Comparison of ENCODE assay signal across 8 cellular contexts in the genomic region with DNA sequence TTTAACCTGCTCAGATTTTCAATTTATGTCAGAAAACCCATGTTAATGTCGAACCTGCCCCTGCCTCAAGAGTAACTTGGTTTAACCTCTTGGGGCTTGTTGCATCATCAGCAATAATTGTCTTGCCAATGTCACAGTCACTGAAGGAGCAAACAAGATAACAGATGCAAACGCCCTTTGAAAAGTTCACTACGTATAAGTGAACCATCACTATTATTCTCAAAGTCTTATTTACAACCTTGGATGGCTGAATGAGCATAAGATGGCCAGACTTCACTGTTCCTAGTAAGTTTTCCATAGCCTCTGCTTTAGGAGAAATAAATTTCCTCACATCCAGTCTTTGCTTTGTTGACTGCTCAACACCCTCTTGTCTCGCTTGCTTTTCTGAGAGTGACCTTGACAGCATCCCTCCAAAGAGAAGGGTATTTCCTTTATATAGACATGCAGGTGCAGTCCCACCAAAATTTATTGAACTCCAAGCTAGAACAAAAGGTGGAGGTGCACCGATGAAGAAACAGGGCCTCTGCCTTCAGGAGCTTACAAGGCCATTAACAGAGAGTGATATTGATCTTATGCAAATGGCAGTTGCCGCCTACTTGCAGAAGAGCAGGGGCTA. TPM values are rescaled to one million over a fixed set of nuclear protein-coding genes. Genes with fewer than 3 reads are reported as not detected.
DNase-seq lines count a peak whose midpoint lies in the region; ATAC-seq and TF ChIP-seq lines count a peak whose summit lies in the region.

No MANE protein-coding gene starts in this region.

- intact Hi-C loops in ascending aorta (cut with DNase I) = loop anchor here (2.0 to 10.0 kb wide), 3 partner anchors 117 to 355 kb away; partner anchors contain the start of genes MAGI3 and SLC16A1
- intact Hi-C loops in right lobe of liver (cut with DNase I) = no loop called here

- H3K36me3 ChIP-seq in ascending aorta = no peaks in the 10 kb centered on the region
- peaks cover 0 to 4% (median 0%) of the 10 kb centered on the region in 4 donors for H3K36me3 ChIP-seq in right lobe of liver

- H3K9me3 Mint-ChIP-seq in activated naive CD4-positive, alpha-beta T cell treated with anti-CD3 and anti-CD28 coated beads, Interleukin-2, amount 50 U/mL, for 24 hours = no peaks in the 10 kb centered on the region
- H3K9me3 Mint-ChIP-seq in type B pancreatic cell = no peaks in the 10 kb centered on the region

- H3K9me3 ChIP-seq in ascending aorta = no peaks in the 10 kb centered on the region
- H3K9me3 ChIP-seq in right lobe of liver = no peaks in the 10 kb centered on the region

- TF ChIP-seq CTCF in ascending aorta (IDR thresholded peaks at IDR 0.05) (no peak), right lobe of liver (IDR thresholded peaks at IDR 0.05) (no peak), type B pancreatic cell (conservative IDR thresholded peaks at IDR 0.05) (no peak)

- peak overlapping the region; percentile 98 for H3K4me3 Mint-ChIP-seq in activated naive CD4-positive, alpha-beta T cell treated with anti-CD3 and anti-CD28 coated beads, Interleukin-2, amount 50 U/mL, for 24 hours
- H3K4me3 Mint-ChIP-seq in type B pancreatic cell = peak overlapping the region; percentile 99

- H3K27ac Mint-ChIP-seq in activated naive CD4-positive, alpha-beta T cell treated with anti-CD3 and anti-CD28 coated beads, Interleukin-2, amount 50 U/mL, for 24 hours = peak overlapping the region; percentile 96
- peak overlapping the region; percentile 98 for H3K27ac Mint-ChIP-seq in type B pancreatic cell

- H3K27me3 ChIP-seq in ascending aorta (no peaks in the 10 kb centered on the region), right lobe of liver (no peaks in the 10 kb centered on the region)

- H3K4me3 ChIP-seq in ascending aorta (peak overlapping the region; percentile 63 to 79), right lobe of liver (peak overlapping the region; percentile 82 to 94 (median 90))

- no peaks in the 10 kb centered on the region for H3K27me3 Mint-ChIP-seq in activated naive CD4-positive, alpha-beta T cell treated with anti-CD3 and anti-CD28 coated beads, Interleukin-2, amount 50 U/mL, for 24 hours
- H3K27me3 Mint-ChIP-seq in type B pancreatic cell = no peaks in the 10 kb centered on the region

- no peak for ATAC-seq in right lobe of liver

- H3K27ac ChIP-seq in ascending aorta (peak overlapping the region; percentile 84), right lobe of liver (peak overlapping the region; percentile 85 to 88 (median 86))

- WGBS in right lobe of liver (ENCODE audit: insufficient coverage, low coverage, low lambda C conversion rate, missing lambda C conversion rate) = 16% methylated on average over 6 of the region's 6 CpGs

- no peak for DNase-seq in activated naive CD4-positive, alpha-beta T cell (lab: John Stamatoyannopoulos, UW)
- DNase-seq in ascending aorta (ENCODE audit: low spot score in 2 of 2) = no peak
- no peak for DNase-seq in right lobe of liver
- no peak for DNase-seq in type B pancreatic cell (ENCODE audit: extremely low spot score, unreplicated experiment)
- no peak for DNase-seq in dedifferentiated amniotic fluid mesenchymal stem cell (ENCODE audit: extremely low spot score)
- DNase-seq in C1 segment of cervical spinal cord (lab: John Stamatoyannopoulos, UW) = no peak
- DNase-seq in SKM-1 (lab: John Stamatoyannopoulos, UW; ENCODE audit: unreplicated experiment) = no peak

- H3K4me1 ChIP-seq in ascending aorta (peaks cover 3 to 8% of the 10 kb centered on the region in 2 donors), right lobe of liver (peaks cover 0 to 21% (median 4%) of the 10 kb centered on the region in 4 donors)

- peaks cover 33% of the 10 kb centered on the region for H3K4me1 Mint-ChIP-seq in activated naive CD4-positive, alpha-beta T cell treated with anti-CD3 and anti-CD28 coated beads, Interleukin-2, amount 50 U/mL, for 24 hours
- H3K4me1 Mint-ChIP-seq in type B pancreatic cell (ENCODE audit: unreplicated experiment) = peaks cover 26% of the 10 kb centered on the region

- no peaks in the 10 kb centered on the region for H3K36me3 Mint-ChIP-seq in activated naive CD4-positive, alpha-beta T cell treated with anti-CD3 and anti-CD28 coated beads, Interleukin-2, amount 50 U/mL, for 24 hours
- peaks cover 5% of the 10 kb centered on the region for H3K36me3 Mint-ChIP-seq in type B pancreatic cell

- no peak for TF ChIP-seq POLR2A in right lobe of liver (IDR thresholded peaks at IDR 0.05)

RNA-seq across cellular contexts. Expression of gene LRIG2, which starts 0.7 kb away (rescaled TPM):
- 16.1 TPM for total RNA-seq in ascending aorta
- 1 to 10 TPM; 3.4 to 7.2 (median 5.0) TPM for total RNA-seq in right lobe of liver
- 17.7 and 18.3 TPM in 2 replicates for total RNA-seq in type B pancreatic cell (ENCODE audit: low replicate concordance)
